8 cellular contexts compared by ENCODE assay signal in genomic region chr17:8173871-8174322, GRCh38. TPM values are rescaled to one million over a fixed set of nuclear protein-coding genes. Genes with fewer than 3 reads are reported as not detected.
A peak's percentile ranks its signal among the peaks of the same experiment; 100 is the strongest.
DNase-seq lines count a peak whose midpoint lies in the region; ATAC-seq and TF ChIP-seq lines count a peak whose summit lies in the region.

No MANE protein-coding gene starts in this region.

- H3K9ac ChIP-seq in HUES6 (ENCODE audit: low read length), result peak overlapping the region; percentile 98
- H3K9ac ChIP-seq in mucosa of stomach (ENCODE audit: low read length), result peak overlapping the region; percentile 69

- H3K27ac ChIP-seq in AG04450 (ENCODE audit: low read depth, low read length) (peak overlapping the region; percentile 98), HUES6 (ENCODE audit: low read depth, low read length) (peak overlapping the region; percentile 98), caudate nucleus (ENCODE audit: low read depth, low read length) (peak overlapping the region; percentile 98)

- H3K4me1 ChIP-seq in HUES6 (ENCODE audit: control insufficient read depth, insufficient read depth, low read length), result peaks cover 24% of the 10 kb centered on the region
- peaks cover 28% of the 10 kb centered on the region for H3K4me1 ChIP-seq in mucosa of stomach (ENCODE audit: control insufficient read depth, insufficient read depth, low read length)

- no peaks in the 10 kb centered on the region for H3K27me3 ChIP-seq in AG04450 (ENCODE audit: control insufficient read depth, insufficient read depth, low read length)
- no peaks in the 10 kb centered on the region for H3K27me3 ChIP-seq in HUES6 (ENCODE audit: control insufficient read depth, insufficient read depth, low read length)
- H3K27me3 ChIP-seq in mucosa of stomach (ENCODE audit: control insufficient read depth, insufficient read depth, low read length), result no peaks in the 10 kb centered on the region

- no peak for TF ChIP-seq CTCF in AG04450 (IDR thresholded peaks at IDR 0.05; ENCODE audit: low read depth, low read length)

- no peaks in the 10 kb centered on the region; the same call in 1 of the 2 replicates for H3K9me3 ChIP-seq in AG04450 (ENCODE audit: control insufficient read depth, insufficient read depth, low read length)
- H3K9me3 ChIP-seq in HUES6 (ENCODE audit: control insufficient read depth, insufficient read depth, low read depth, low read length), result no peaks in the 10 kb centered on the region
- no peaks in the 10 kb centered on the region for H3K9me3 ChIP-seq in mucosa of stomach (ENCODE audit: control insufficient read depth, low read length)

- H3K4me3 ChIP-seq in AG04450 (ENCODE audit: low read depth, low read length) (peak overlapping the region; percentile 60), HUES6 (ENCODE audit: low read depth, low read length) (peak overlapping the region; percentile 68), mucosa of stomach (ENCODE audit: low read length) (peak overlapping the region; percentile 37)

- no peak for DNase-seq in AG04450 (ENCODE audit: low read depth, low spot score)
- DNase-seq in caudate nucleus (lab: John Stamatoyannopoulos, UW), result peak in 1 of 61 donors; percentile 34
- no peak for DNase-seq in EL
- DNase-seq in NCI-H1092 (lab: John Stamatoyannopoulos, UW), result no peak
- DNase-seq in cerebellar cortex (ENCODE audit: low spot score), result no peak

- no peak for ATAC-seq in GM19324 (IDR thresholded peaks at IDR 0.05; ENCODE audit: low FRiP score, unreplicated experiment)

- CTCF ChIA-PET in AG04450 (lab: Charles Lee), result interaction anchor here (0.7 to 1.3 kb wide), 2 partner anchors 16 to 55 kb away, joined by 3 read pairs; no protein-coding TSS in a partner anchor

- H3K36me3 ChIP-seq in HUES6 (ENCODE audit: control insufficient read depth, insufficient read depth, low read length) (no peaks in the 10 kb centered on the region), mucosa of stomach (ENCODE audit: control insufficient read depth, insufficient read depth, low read length) (no peaks in the 10 kb centered on the region)

- POLR2A ChIA-PET in AG04450 (lab: Yijun Ruan, JAX), result interaction anchor here (0.6 to 1.5 kb wide), 18 partner anchors 10 to 306 kb away, joined by 3 to 25 read pairs (median 4); partner anchors contain the start of genes ALOXE3, AURKB, BORCS6 and CTC1

RNA-seq across cellular contexts. Expression of gene TMEM107, which starts 2.3 kb away (rescaled TPM):
- 8.7 and 9.6 TPM in 2 replicates for polyA plus RNA-seq in AG04450 (2011; rRNA removed)
- polyA minus RNA-seq in AG04450 (2011; rRNA and poly(A)+ RNA removed), result 68.2 and 152 TPM in 2 replicates

RNA-seq across cellular contexts. Expression of gene VAMP2, which starts 11.1 kb away (rescaled TPM):
- 20.8 and 24.3 TPM in 2 replicates for polyA plus RNA-seq in AG04450 (2011; rRNA removed)
- polyA minus RNA-seq in AG04450 (2011; rRNA and poly(A)+ RNA removed), result 9.4 and 13.1 TPM in 2 replicates

RNA-seq across cellular contexts. Expression of gene BORCS6, which starts 16.1 kb away (rescaled TPM):
- polyA plus RNA-seq in AG04450 (2011; rRNA removed), result 2.3 and 2.7 TPM in 2 replicates
- 2.6 and 3.0 TPM in 2 replicates for polyA minus RNA-seq in AG04450 (2011; rRNA and poly(A)+ RNA removed)

RNA-seq across cellular contexts. Expression of gene PER1, which starts 21.7 kb away (rescaled TPM):
- 3.1 and 5.5 TPM in 2 replicates for polyA plus RNA-seq in AG04450 (2011; rRNA removed)
- polyA minus RNA-seq in AG04450 (2011; rRNA and poly(A)+ RNA removed), result 11.4 and 19.0 TPM in 2 replicates

RNA-seq across cellular contexts. Expression of gene AURKB, which starts 36.5 kb away (rescaled TPM):
- polyA plus RNA-seq in AG04450 (2011; rRNA removed), result 5.9 and 7.7 TPM in 2 replicates
- polyA minus RNA-seq in AG04450 (2011; rRNA and poly(A)+ RNA removed), result 8.6 and 12.1 TPM in 2 replicates
